In the genomic region with DNA sequence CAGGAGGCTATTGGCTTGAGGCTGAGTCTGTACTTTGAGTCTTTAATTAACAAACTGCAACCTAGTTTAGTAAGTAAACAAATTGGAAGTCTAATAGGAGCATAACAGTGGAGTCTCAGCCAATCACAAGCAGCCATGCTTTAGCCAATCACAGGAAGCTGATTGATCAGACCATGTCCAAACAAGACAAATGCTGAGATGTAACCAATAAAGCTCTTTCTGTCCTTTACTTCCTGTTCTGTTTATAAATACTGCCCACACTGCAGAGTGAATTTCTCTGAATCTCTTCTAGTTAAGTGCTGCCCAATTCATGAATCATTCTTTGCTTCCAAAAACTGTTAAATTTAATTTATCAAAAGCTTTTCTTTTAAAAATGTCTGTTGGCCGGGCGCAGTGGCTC, we compare ENCODE assay signal across 21 cellular contexts.
DNase-seq lines count a peak whose midpoint lies in the region; ATAC-seq and TF ChIP-seq lines count a peak whose summit lies in the region.
"Had no signal": no experiment of that assay in that cellular context is flagged by ENCODE, and none has a peak within 500 bp of the region (broad histone marks: within the 10 kb centered on the region; RNA-seq: fewer than 3 reads in every experiment).

No MANE protein-coding gene starts in this region.

- H3K9me3 ChIP-seq in HUES64 (ENCODE audit: insufficient read depth, low read depth, low read length) (no peaks in the 10 kb centered on the region), esophagus muscularis mucosa (no peaks in the 10 kb centered on the region)
- H3K9me3 ChIP-seq: testis had no signal

- in situ Hi-C loops in G401 (cut with HindIII; ENCODE audit: low sequenced_read_pairs), result no loop called here

- H3K27ac Mint-ChIP-seq in Calu3 (ENCODE audit: unreplicated experiment), result peak overlapping the region; percentile 43
- H3K27ac Mint-ChIP-seq: activated naive CD8-positive, alpha-beta T cell; activated T-helper 1 cell treated with anti-CD3 and anti-CD28 coated beads, Interleukin-12 subunit alpha, Interleukin-12 subunit beta, Interleukin-2, Interleukin-4 antibody, amounts not matched to agents 30 ng/mL and 10 ng/mL and 1 ng/mL, durations not matched to agents 14 hours and 24 hours and 36 hours; CD14-positive monocyte; IgD-negative memory B cell; neural progenitor cell; stimulated activated naive B cell treated with anti-CD40 and anti-IgM and Interleukin-4, amounts not matched to agents 10 μg/mL and 1 μg/mL and 100 μg/mL, for 72 hours had no signal

- H3K4me3 ChIP-seq in HUES64 (ENCODE audit: low read length) (no peak overlapping the region), esophagus muscularis mucosa (no peak overlapping the region)
- H3K4me3 ChIP-seq: neural progenitor cell, testis had no signal

- H3K27me3 Mint-ChIP-seq in Calu3 (ENCODE audit: unreplicated experiment), result no peaks in the 10 kb centered on the region
- H3K27me3 Mint-ChIP-seq: activated naive CD8-positive, alpha-beta T cell had no signal

- peaks cover 77% of the 10 kb centered on the region for H3K4me1 Mint-ChIP-seq in Calu3 (ENCODE audit: low read depth, unreplicated experiment)
- H3K4me1 Mint-ChIP-seq: IgD-negative memory B cell had no signal

- TF ChIP-seq POLR2A in esophagus muscularis mucosa (IDR thresholded peaks at IDR 0.05; ENCODE audit: low read depth), result no peak

- H3K4me3 Mint-ChIP-seq in Calu3 (ENCODE audit: low read depth, unreplicated experiment), result no peak overlapping the region
- H3K4me3 Mint-ChIP-seq: activated naive CD8-positive, alpha-beta T cell; activated T-helper 1 cell treated with anti-CD3 and anti-CD28 coated beads, Interleukin-12 subunit alpha, Interleukin-12 subunit beta, Interleukin-2, Interleukin-4 antibody, amounts not matched to agents 30 ng/mL and 10 ng/mL and 1 ng/mL, durations not matched to agents 14 hours and 24 hours and 36 hours; CD14-positive monocyte; neural progenitor cell; stimulated activated naive B cell treated with anti-CD40 and anti-IgM and Interleukin-4, amounts not matched to agents 10 μg/mL and 1 μg/mL and 100 μg/mL, for 72 hours had no signal

- H3K27me3 ChIP-seq in HUES64 (ENCODE audit: insufficient read depth, low read length) (no peaks in the 10 kb centered on the region), foreskin keratinocyte (no peaks in the 10 kb centered on the region), esophagus muscularis mucosa (no peaks in the 10 kb centered on the region)
- H3K27me3 ChIP-seq: neural progenitor cell, testis had no signal

- ATAC-seq in SK-N-SH treated with all-trans-retinoic acid at 6 μM for 48 hours, result peak; percentile 32
- peak; percentile 3 for ATAC-seq in foreskin keratinocyte
- ATAC-seq: left ventricle myocardium superior; stimulated activated naive B cell treated with anti-CD40 and anti-IgM and Interleukin-4, amounts not matched to agents 10 μg/mL and 1 μg/mL and 100 μg/mL, for 72 hours had no signal

- no peaks in the 10 kb centered on the region for H3K9me3 Mint-ChIP-seq in Calu3 (ENCODE audit: low read depth, unreplicated experiment)
- H3K9me3 Mint-ChIP-seq: IgD-negative memory B cell, neural progenitor cell had no signal

- CTCF ChIA-PET in Calu3 (lab: Charles Lee), result interaction anchor here (1.4 kb wide), 1 partner anchor 18 kb away, joined by 4 read pairs; no protein-coding TSS in a partner anchor

- H3K36me3 ChIP-seq in HUES64 (ENCODE audit: insufficient read depth, low read length) (no peaks in the 10 kb centered on the region), esophagus muscularis mucosa (no peaks in the 10 kb centered on the region)
- H3K36me3 ChIP-seq: neural progenitor cell had no signal

- H3K4me1 ChIP-seq in HUES64 (ENCODE audit: insufficient read depth, low read length) (peaks cover 42% of the 10 kb centered on the region), foreskin keratinocyte (peaks cover 63% of the 10 kb centered on the region), esophagus muscularis mucosa (peaks cover 0 to 6% (median 3%) of the 10 kb centered on the region in 4 donors)
- H3K4me1 ChIP-seq: testis had no signal

- H3K9ac ChIP-seq in HUES64 (ENCODE audit: low read depth, low read length), result no peak overlapping the region
- H3K9ac ChIP-seq: neural progenitor cell had no signal

- TF ChIP-seq EP300 in esophagus muscularis mucosa (IDR thresholded peaks at IDR 0.05), result no peak

- no TSS peak for BruUV-seq in Calu3 (replicated peaks; lab: Mats Ljungman, UMichigan)

- H3K36me3 Mint-ChIP-seq in Calu3 (ENCODE audit: insufficient read depth, unreplicated experiment), result peaks cover 6% of the 10 kb centered on the region
- H3K36me3 Mint-ChIP-seq: activated naive CD8-positive, alpha-beta T cell; neural progenitor cell; stimulated activated naive B cell treated with anti-CD40 and anti-IgM and Interleukin-4, amounts not matched to agents 10 μg/mL and 1 μg/mL and 100 μg/mL, for 72 hours had no signal

- TF ChIP-seq CTCF in Calu3 (IDR thresholded peaks at IDR 0.05; ENCODE audit: unreplicated experiment) (no peak), foreskin keratinocyte (conservative IDR thresholded peaks at IDR 0.05) (no peak), esophagus muscularis mucosa (IDR thresholded peaks at IDR 0.05) (no peak)

- 92% methylated on average over 2 of the region's 2 CpGs for WGBS in HUES64
- 92% methylated on average over 2 of the region's 2 CpGs for WGBS in esophagus muscularis mucosa

- DNase-seq in Calu3, result no peak
- peak; percentile 91 to 97 for DNase-seq in foreskin keratinocyte
- DNase-seq in G401 (ENCODE audit: low spot score), result no peak
- no peak for DNase-seq in NCI-H1417 treated with DMSO at 0.1 percent for 48 hours (lab: John Stamatoyannopoulos, UW)
- DNase-seq in esophagus muscularis mucosa (ENCODE audit: extremely low spot score), result no peak
- DNase-seq in NCI-H2029 (lab: John Stamatoyannopoulos, UW), result no peak
- DNase-seq: effector memory CD4-positive, alpha-beta T cell; head of caudate nucleus; left ventricle myocardium superior; NCI-H187 treated with DMSO at 0.1 percent for 48 hours; NCI-H446 treated with DMSO at 0.1 percent for 48 hours; stimulated activated CD4-positive, alpha-beta T cell treated with anti-CD3 and anti-CD28 coated beads, Interleukin-1b, Interleukin-23, amount 100 ng/mL, for 48 hours; stimulated activated naive B cell treated with anti-CD40 and anti-IgM and Interleukin-4, amounts not matched to agents 10 μg/mL and 1 μg/mL and 100 μg/mL, for 72 hours; testis had no signal

- intact Hi-C loops in Calu3 (cut with micrococcal nuclease; ENCODE audit: unreplicated experiment), result no loop called here
- intact Hi-C loops in esophagus muscularis mucosa (cut with DNase I), result no loop called here

- H3K27ac ChIP-seq in HUES64 (ENCODE audit: low read depth, low read length) (0 out of 2 replicates have a peak overlapping the region, but pooled peaks have one; percentile 3), foreskin keratinocyte (peak overlapping the region; percentile 93), esophagus muscularis mucosa (replicated peaks in 1 of 4) (no peak overlapping the region)
- H3K27ac ChIP-seq: neural progenitor cell, testis had no signal

TF ChIP-seq in SK-N-SH treated with all-trans-retinoic acid at 6 μM for 48 hours, 23 proteins besides CTCF, POLR2A, EP300 and RAD21:
- no peak for TF ChIP-seq GLIS3 (CRISPR knock-in tag; IDR thresholded peaks at IDR 0.05)
- TF ChIP-seq, protein P1, sequence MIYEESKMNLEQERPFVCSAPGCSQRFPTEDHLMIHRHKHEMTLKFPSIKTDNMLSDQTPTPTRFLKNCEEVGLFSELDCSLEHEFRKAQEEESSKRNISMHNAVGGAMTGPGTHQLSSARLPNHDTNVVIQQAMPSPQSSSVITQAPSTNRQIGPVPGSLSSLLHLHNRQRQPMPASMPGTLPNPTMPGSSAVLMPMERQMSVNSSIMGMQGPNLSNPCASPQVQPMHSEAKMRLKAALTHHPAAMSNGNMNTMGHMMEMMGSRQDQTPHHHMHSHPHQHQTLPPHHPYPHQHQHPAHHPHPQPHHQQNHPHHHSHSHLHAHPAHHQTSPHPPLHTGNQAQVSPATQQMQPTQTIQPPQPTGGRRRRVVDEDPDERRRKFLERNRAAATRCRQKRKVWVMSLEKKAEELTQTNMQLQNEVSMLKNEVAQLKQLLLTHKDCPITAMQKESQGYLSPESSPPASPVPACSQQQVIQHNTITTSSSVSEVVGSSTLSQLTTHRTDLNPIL (CRISPR knock-in tag; IDR thresholded peaks at IDR 0.05; ENCODE audit: low read depth), result no peak
- TF ChIP-seq ZNF70 (CRISPR knock-in tag; IDR thresholded peaks at IDR 0.05), result no peak
- TF ChIP-seq BACH2 (CRISPR knock-in tag; IDR thresholded peaks at IDR 0.05; ENCODE audit: borderline replicate concordance), result no peak
- no peak for TF ChIP-seq ARNTL (CRISPR knock-in tag; IDR thresholded peaks at IDR 0.05; ENCODE audit: borderline replicate concordance, low read depth)
- no peak for TF ChIP-seq CSRNP3 (CRISPR knock-in tag; IDR thresholded peaks at IDR 0.05)
- no peak for TF ChIP-seq ZNF8 (CRISPR knock-in tag; IDR thresholded peaks at IDR 0.05)
- TF ChIP-seq, protein P2, sequence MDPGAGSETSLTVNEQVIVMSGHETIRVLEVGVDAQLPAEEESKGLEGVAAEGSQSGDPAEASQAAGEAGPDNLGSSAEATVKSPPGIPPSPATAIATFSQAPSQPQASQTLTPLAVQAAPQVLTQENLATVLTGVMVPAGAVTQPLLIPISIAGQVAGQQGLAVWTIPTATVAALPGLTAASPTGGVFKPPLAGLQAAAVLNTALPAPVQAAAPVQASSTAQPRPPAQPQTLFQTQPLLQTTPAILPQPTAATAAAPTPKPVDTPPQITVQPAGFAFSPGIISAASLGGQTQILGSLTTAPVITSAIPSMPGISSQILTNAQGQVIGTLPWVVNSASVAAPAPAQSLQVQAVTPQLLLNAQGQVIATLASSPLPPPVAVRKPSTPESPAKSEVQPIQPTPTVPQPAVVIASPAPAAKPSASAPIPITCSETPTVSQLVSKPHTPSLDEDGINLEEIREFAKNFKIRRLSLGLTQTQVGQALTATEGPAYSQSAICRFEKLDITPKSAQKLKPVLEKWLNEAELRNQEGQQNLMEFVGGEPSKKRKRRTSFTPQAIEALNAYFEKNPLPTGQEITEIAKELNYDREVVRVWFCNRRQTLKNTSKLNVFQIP (CRISPR knock-in tag; IDR thresholded peaks at IDR 0.05; ENCODE audit: borderline replicate concordance, low read depth), result no peak

Comparison
In these comparisons a context has a peak if more than half of its experiments do, and no peak if none do; other contexts are left out.
1. DNase-seq: peak in foreskin keratinocyte (2 of 2); none in Calu3 (single experiment), G401 (single experiment), NCI-H1417 treated with DMSO at 0.1 percent for 48 hours (single experiment), esophagus muscularis mucosa (single experiment) and NCI-H2029 (single experiment).
2. H3K27ac ChIP-seq: peak in HUES64 (single experiment) and foreskin keratinocyte (single experiment); none in esophagus muscularis mucosa (0 of 4).